ENCODE assay signal across 1 cellular context in genomic region chr15:39598958-39599845, GRCh38.
TF ChIP-seq lines count a peak whose summit lies in the region.

No MANE protein-coding gene starts in this region.

TF ChIP-seq in GM23338, 12 proteins besides CTCF, POLR2A, EP300 and RAD21 (continued from another document):
- TF ChIP-seq REST (IDR thresholded peaks at IDR 0.05; ENCODE audit: unreplicated experiment) (no peak), CREB1 (CRISPR knock-in tag; IDR thresholded peaks at IDR 0.05; ENCODE audit: low read depth) (no peak), ETS1 (IDR thresholded peaks at IDR 0.05) (no peak), JUNB (IDR thresholded peaks at IDR 0.05; ENCODE audit: unreplicated experiment) (no peak), NANOG (IDR thresholded peaks at IDR 0.05; ENCODE audit: borderline replicate concordance) (no peak), EZH2phosphoT487 (IDR thresholded peaks at IDR 0.05; ENCODE audit: unreplicated experiment) (no peak), EZH2 (IDR thresholded peaks at IDR 0.05; ENCODE audit: low read depth, unreplicated experiment) (no peak), STAT1 (IDR thresholded peaks at IDR 0.05; ENCODE audit: unreplicated experiment) (no peak), ZNF331 (CRISPR knock-in tag; IDR thresholded peaks at IDR 0.05; ENCODE audit: low read depth) (no peak)
